In the genomic region with DNA sequence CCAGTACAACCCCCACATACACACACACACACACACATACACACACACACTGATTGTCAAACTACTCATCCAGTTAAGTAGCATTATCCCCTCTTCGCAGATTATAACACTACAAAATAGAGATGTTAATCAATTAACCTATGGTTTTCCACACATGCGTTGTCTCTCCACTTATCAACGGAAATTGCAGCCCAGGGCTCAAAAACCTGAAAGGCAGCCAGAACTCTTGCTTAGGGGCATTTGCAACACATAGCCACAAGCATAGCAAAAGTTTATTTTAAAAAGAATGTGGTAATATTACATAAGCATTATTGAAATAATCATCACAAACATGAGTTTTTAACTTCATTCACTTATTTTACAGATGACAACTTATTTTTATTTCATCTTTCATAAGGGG, we compare ENCODE assay signal across 20 cellular contexts.
A peak's percentile ranks its signal among the peaks of the same experiment; 100 is the strongest.
DNase-seq lines count a peak whose midpoint lies in the region; ATAC-seq, FAIRE-seq and TF ChIP-seq lines count a peak whose summit lies in the region.
"Had no signal": no experiment of that assay in that cellular context is flagged by ENCODE, and none has a peak within 500 bp of the region (broad histone marks: within the 10 kb centered on the region; RNA-seq: fewer than 3 reads in every experiment).

No MANE protein-coding gene starts in this region.

- DNase-seq in NCI-H82 (lab: John Stamatoyannopoulos, UW): peak; percentile 43
- DNase-seq in NCI-H82 treated with DMSO at 0.1 percent for 48 hours (lab: John Stamatoyannopoulos, UW; ENCODE audit: unreplicated experiment): no peak
- DNase-seq in D721Med (ENCODE audit: insufficient read length, low spot score): no peak
- DNase-seq in WERI-Rb-1: peak; percentile 24
- peak; percentile 49 for DNase-seq in fibroblast of gingiva (ENCODE audit: low read depth)
- DNase-seq in suprapubic skin (ENCODE audit: low spot score in 2 of 2): no peak
- DNase-seq in T-helper 17 cell: no peak
- DNase-seq: CD8-positive, alpha-beta memory T cell; COR-L47; GDM1; GM23248 had no signal

- TF ChIP-seq CTCF in D721Med (IDR thresholded peaks at IDR 0.05; ENCODE audit: insufficient read depth, missing control alignments) (no peak), WERI-Rb-1 (IDR thresholded peaks at IDR 0.05; ENCODE audit: low read depth, low read length) (no peak), suprapubic skin (IDR thresholded peaks at IDR 0.05) (no peak)

- FAIRE-seq in D721Med (lab: Jason Lieb, UNC): peak; percentile 67
- FAIRE-seq: A549, GM12892, GM18507 had no signal

- ATAC-seq in T-helper 17 cell: no peak
- no peak for ATAC-seq in HG03520 (IDR thresholded peaks at IDR 0.05; ENCODE audit: unreplicated experiment)
- ATAC-seq: A549 had no signal

- H3K27me3 ChIP-seq in WERI-Rb-1 (ENCODE audit: insufficient read depth, low read depth, severe bottlenecking) (no peaks in the 10 kb centered on the region), suprapubic skin (no peaks in the 10 kb centered on the region)
- H3K27me3 ChIP-seq: BLaER1 treated with 17β-estradiol and CSF1 and Interleukin-3, amounts not matched to agents 10 nM and 100 nM had no signal

- H3K27ac ChIP-seq in WERI-Rb-1 (no peak overlapping the region), suprapubic skin (no peak overlapping the region)
- H3K27ac ChIP-seq: 22Rv1; A549; BLaER1 treated with 17β-estradiol and CSF1 and Interleukin-3, amounts not matched to agents 10 nM and 100 nM; GM23248; HL-60 had no signal

- TF ChIP-seq EP300 in suprapubic skin (IDR thresholded peaks at IDR 0.05): no peak

- no peaks in the 10 kb centered on the region for H3K36me3 Mint-ChIP-seq in T-helper 17 cell (ENCODE audit: low read depth)

- peaks cover 6% of the 10 kb centered on the region for H3K27me3 Mint-ChIP-seq in T-helper 17 cell
- H3K27me3 Mint-ChIP-seq: B cell had no signal

- H3K27ac Mint-ChIP-seq in T-helper 17 cell: no peak overlapping the region
- H3K27ac Mint-ChIP-seq: B cell; CD8-positive, alpha-beta memory T cell had no signal

- H3K9me3 ChIP-seq in WERI-Rb-1 (ENCODE audit: severe bottlenecking): no peaks in the 10 kb centered on the region
- H3K9me3 ChIP-seq in suprapubic skin: no peaks in the 10 kb centered on the region
- no peaks in the 10 kb centered on the region for H3K9me3 ChIP-seq in T-helper 17 cell (ENCODE audit: control insufficient read depth, low read length, poor library complexity, severe bottlenecking)
- H3K9me3 ChIP-seq: A549, HAP-1 had no signal

- no peaks in the 10 kb centered on the region for H3K4me1 ChIP-seq in suprapubic skin
- H3K4me1 ChIP-seq: A549; BLaER1 treated with 17β-estradiol and CSF1 and Interleukin-3, amounts not matched to agents 10 nM and 100 nM; HAP-1 had no signal

- H3K4me3 ChIP-seq in WERI-Rb-1 (ENCODE audit: low read depth, low read length): no peak overlapping the region
- no peak overlapping the region for H3K4me3 ChIP-seq in suprapubic skin
- H3K4me3 ChIP-seq: A549; BLaER1 treated with 17β-estradiol and CSF1 and Interleukin-3, amounts not matched to agents 10 nM and 100 nM; GM23248; HAP-1 had no signal

- H3K4me3 Mint-ChIP-seq in T-helper 17 cell: no peak overlapping the region
- H3K4me3 Mint-ChIP-seq: B cell; CD8-positive, alpha-beta memory T cell had no signal

- 56% methylated on average over 3 of the region's 3 CpGs for WGBS in suprapubic skin

- H3K4me1 Mint-ChIP-seq in T-helper 17 cell: no peaks in the 10 kb centered on the region
- H3K4me1 Mint-ChIP-seq: B cell; CD8-positive, alpha-beta memory T cell had no signal

- no peaks in the 10 kb centered on the region for H3K36me3 ChIP-seq in WERI-Rb-1
- H3K36me3 ChIP-seq in suprapubic skin: no peaks in the 10 kb centered on the region
- H3K36me3 ChIP-seq: BLaER1 treated with 17β-estradiol and CSF1 and Interleukin-3, amounts not matched to agents 10 nM and 100 nM; HAP-1 had no signal

- no peak for TF ChIP-seq POLR2A in suprapubic skin (IDR thresholded peaks at IDR 0.05)

Comparison
In these comparisons a context has a peak if more than half of its experiments do, and no peak if none do; other contexts are left out.
1. DNase-seq: peak in NCI-H82 (single experiment), WERI-Rb-1 (single experiment) and fibroblast of gingiva (single experiment); none in NCI-H82 treated with DMSO at 0.1 percent for 48 hours (single experiment), D721Med (single experiment), suprapubic skin (0 of 2) and T-helper 17 cell (0 of 3).